Comparison of ENCODE assay signal across 16 cellular contexts in the genomic region with DNA sequence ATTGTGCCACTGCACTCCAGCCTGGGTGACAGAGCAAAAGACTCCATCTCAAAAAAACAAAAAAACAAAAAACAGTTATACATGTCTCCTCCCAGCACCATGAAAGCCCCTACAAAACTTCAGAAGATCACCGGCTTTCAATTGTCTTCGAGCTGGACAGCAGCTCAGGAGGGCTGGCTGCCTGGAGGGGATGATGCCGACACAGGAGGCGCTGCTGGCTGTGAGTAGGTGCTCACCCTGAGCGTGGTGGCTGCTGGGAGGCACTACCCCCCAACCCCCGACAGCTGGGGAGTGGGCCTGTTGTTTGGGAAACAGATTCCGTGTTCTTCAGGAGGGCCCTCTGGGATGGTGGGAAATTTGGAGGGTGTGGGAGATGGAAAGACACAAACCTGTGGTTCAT. TPM values are rescaled to one million over a fixed set of nuclear protein-coding genes. Genes with fewer than 3 reads are reported as not detected.
A peak's percentile ranks its signal among the peaks of the same experiment; 100 is the strongest.
DNase-seq lines count a peak whose midpoint lies in the region; ATAC-seq and TF ChIP-seq lines count a peak whose summit lies in the region.
"Had no signal": no experiment of that assay in that cellular context is flagged by ENCODE, and none has a peak within 500 bp of the region (broad histone marks: within the 10 kb centered on the region; RNA-seq: fewer than 3 reads in every experiment).

No MANE protein-coding gene starts in this region.

- H3K4me3 Mint-ChIP-seq in Caco-2 (ENCODE audit: unreplicated experiment): no peak overlapping the region
- no peak overlapping the region for H3K4me3 Mint-ChIP-seq in dendritic cell treated with granulocyte-macrophage colony-stimulating factor and Interleukin-4, amounts not matched to agents 40 ng/mL and 50 ng/mL, for 4 days
- no peak overlapping the region for H3K4me3 Mint-ChIP-seq in activated T-cell treated with anti-CD3 and anti-CD28 coated beads, Interleukin-2, amount 50 U/mL, for 24 hours
- H3K4me3 Mint-ChIP-seq: B cell; CD4-positive, alpha-beta T cell had no signal

- H3K27ac ChIP-seq in PC-9: no peak overlapping the region
- H3K27ac ChIP-seq: GM23248 had no signal

- H2AFZ ChIP-seq in PC-9: no peak overlapping the region
- H2AFZ ChIP-seq: GM23248 had no signal

- no peak for DNase-seq in Caco-2
- peak; percentile 64 for DNase-seq in ELF-1 (ENCODE audit: low read depth, low spot score)
- DNase-seq in PC-9: no peak
- no peak for DNase-seq in left lobe of liver (ENCODE audit: low spot score)
- no peak for DNase-seq in SK-N-DZ (ENCODE audit: low spot score)
- no peak for DNase-seq in NOMO-1 treated with dmso at 0.1 percent for 144 hours (lab: John Stamatoyannopoulos, UW; ENCODE audit: unreplicated experiment)
- no peak for DNase-seq in activated T-cell treated with anti-CD3 and anti-CD28 coated beads, Interleukin-2, amount 50 U/mL, for 24 hours
- DNase-seq: C1 segment of cervical spinal cord; CD4-positive, alpha-beta T cell; DMS79; EL; GDM1; GM23248; IMR-90 had no signal

- H3K4me1 Mint-ChIP-seq in Caco-2 (ENCODE audit: low read depth, unreplicated experiment): no peaks in the 10 kb centered on the region
- peaks cover 61% of the 10 kb centered on the region for H3K4me1 Mint-ChIP-seq in dendritic cell treated with granulocyte-macrophage colony-stimulating factor and Interleukin-4, amounts not matched to agents 40 ng/mL and 50 ng/mL, for 4 days (ENCODE audit: low read depth)
- peaks cover 45% of the 10 kb centered on the region for H3K4me1 Mint-ChIP-seq in activated T-cell treated with anti-CD3 and anti-CD28 coated beads, Interleukin-2, amount 50 U/mL, for 24 hours (ENCODE audit: low read depth)

- no peaks in the 10 kb centered on the region for H3K27me3 ChIP-seq in Caco-2 (replicated peaks; ENCODE audit: control insufficient read depth, insufficient read depth, low read length)
- no peaks in the 10 kb centered on the region for H3K27me3 ChIP-seq in PC-9 (ENCODE audit: insufficient read depth, low read depth)

- H3K9me2 ChIP-seq in PC-9 (ENCODE audit: insufficient read depth): no peaks in the 10 kb centered on the region

- no peak for TF ChIP-seq CTCF in Caco-2 (IDR thresholded peaks at IDR 0.05; ENCODE audit: insufficient read depth in 1 of 2, low read depth in 1 of 2, low read length in 1 of 2, severe bottlenecking in 1 of 2, unreplicated experiment in 1 of 2)
- no peak for TF ChIP-seq CTCF in PC-9 (conservative IDR thresholded peaks at IDR 0.05)

- POLR2A ChIA-PET in Caco-2 (lab: Charles Lee): no interaction called here
- POLR2A ChIA-PET in PC-9 (lab: Charles Lee; ENCODE audit: unreplicated experiment): no interaction called here

- no peaks in the 10 kb centered on the region for H3K27me3 Mint-ChIP-seq in Caco-2 (ENCODE audit: insufficient read depth, unreplicated experiment)
- peaks cover 2% of the 10 kb centered on the region for H3K27me3 Mint-ChIP-seq in dendritic cell treated with granulocyte-macrophage colony-stimulating factor and Interleukin-4, amounts not matched to agents 40 ng/mL and 50 ng/mL, for 4 days
- peaks cover 2% of the 10 kb centered on the region for H3K27me3 Mint-ChIP-seq in activated T-cell treated with anti-CD3 and anti-CD28 coated beads, Interleukin-2, amount 50 U/mL, for 24 hours
- H3K27me3 Mint-ChIP-seq: B cell; CD4-positive, alpha-beta T cell had no signal

- H3K9me3 Mint-ChIP-seq in Caco-2 (ENCODE audit: unreplicated experiment): no peaks in the 10 kb centered on the region
- no peaks in the 10 kb centered on the region for H3K9me3 Mint-ChIP-seq in dendritic cell treated with granulocyte-macrophage colony-stimulating factor and Interleukin-4, amounts not matched to agents 40 ng/mL and 50 ng/mL, for 4 days
- no peaks in the 10 kb centered on the region for H3K9me3 Mint-ChIP-seq in activated T-cell treated with anti-CD3 and anti-CD28 coated beads, Interleukin-2, amount 50 U/mL, for 24 hours
- H3K9me3 Mint-ChIP-seq: CD4-positive, alpha-beta T cell had no signal

- 0 out of 2 replicates have a peak overlapping the region, but pooled peaks have one; percentile 81 for H3K4me2 ChIP-seq in PC-9

- no TSS peak for BruUV-seq in Caco-2 (replicated peaks; lab: Mats Ljungman, UMichigan)
- BruUV-seq in PC-9 (replicated peaks; lab: Mats Ljungman, UMichigan): no TSS peak

- H3K79me2 ChIP-seq in PC-9 (ENCODE audit: low read depth): no peaks in the 10 kb centered on the region

- no peaks in the 10 kb centered on the region for H4K20me1 ChIP-seq in PC-9 (ENCODE audit: insufficient read depth)

- no peaks in the 10 kb centered on the region for H3K36me3 Mint-ChIP-seq in Caco-2 (ENCODE audit: insufficient read depth, unreplicated experiment)
- H3K36me3 Mint-ChIP-seq in dendritic cell treated with granulocyte-macrophage colony-stimulating factor and Interleukin-4, amounts not matched to agents 40 ng/mL and 50 ng/mL, for 4 days (ENCODE audit: low read depth): peaks cover 4% of the 10 kb centered on the region
- H3K36me3 Mint-ChIP-seq in activated T-cell treated with anti-CD3 and anti-CD28 coated beads, Interleukin-2, amount 50 U/mL, for 24 hours (ENCODE audit: low read depth): no peaks in the 10 kb centered on the region

- H3K27ac Mint-ChIP-seq in Caco-2 (ENCODE audit: unreplicated experiment): peak overlapping the region; percentile 37
- peak overlapping the region; percentile 43 for H3K27ac Mint-ChIP-seq in dendritic cell treated with granulocyte-macrophage colony-stimulating factor and Interleukin-4, amounts not matched to agents 40 ng/mL and 50 ng/mL, for 4 days
- H3K27ac Mint-ChIP-seq in activated T-cell treated with anti-CD3 and anti-CD28 coated beads, Interleukin-2, amount 50 U/mL, for 24 hours: no peak overlapping the region
- H3K27ac Mint-ChIP-seq: CD4-positive, alpha-beta T cell had no signal

- H3K4me1 ChIP-seq in Caco-2 (no peaks in the 10 kb centered on the region), PC-9 (replicated peaks; ENCODE audit: insufficient read depth) (peaks cover 85% of the 10 kb centered on the region)

- ATAC-seq in left lobe of liver: no peak

- H3K4me3 ChIP-seq in Caco-2 (ENCODE audit: low read depth, low read length): no peak overlapping the region
- no peak overlapping the region for H3K4me3 ChIP-seq in PC-9
- H3K4me3 ChIP-seq: GM23248 had no signal

- H3K9me3 ChIP-seq in Caco-2 (no peaks in the 10 kb centered on the region), PC-9 (ENCODE audit: insufficient read depth, low read depth) (no peaks in the 10 kb centered on the region)

- H3K36me3 ChIP-seq in Caco-2 (ENCODE audit: control insufficient read depth, insufficient read depth, low read length) (no peaks in the 10 kb centered on the region), PC-9 (ENCODE audit: low read depth) (no peaks in the 10 kb centered on the region)

- CTCF ChIA-PET in Caco-2 (lab: Charles Lee): no interaction called here
- CTCF ChIA-PET in PC-9 (lab: Charles Lee): no interaction called here

- peaks cover 38% of the 10 kb centered on the region for H3F3A ChIP-seq in PC-9 (ENCODE audit: insufficient read depth, low read depth)

- intact Hi-C loops in Caco-2 (cut with micrococcal nuclease; ENCODE audit: unreplicated experiment) (no loop called here), PC-9 (cut with micrococcal nuclease; ENCODE audit: unreplicated experiment) (no loop called here)
- intact Hi-C loops in dendritic cell treated with granulocyte-macrophage colony-stimulating factor and Interleukin-4, amounts not matched to agents 40 ng/mL and 50 ng/mL, for 4 days (cut with micrococcal nuclease): no loop called here

RNA-seq across cellular contexts. Expression of a gene that starts 6.9 kb away (rescaled TPM):
- total RNA-seq in Caco-2 (2022): 24.3 and 25.3 TPM in 2 replicates
- total RNA-seq in PC-9 (2021): 53.0 and 60.3 TPM in 2 replicates
- total RNA-seq in left lobe of liver: 1.4 TPM
- 4.1 and 4.9 TPM in 2 replicates for polyA plus RNA-seq in SK-N-DZ (2014; cell fraction: cytosol; rRNA removed)
- polyA plus RNA-seq in SK-N-DZ (2014; cell fraction: nucleus; rRNA removed): 2.7 and 3.9 TPM in 2 replicates

RNA-seq across cellular contexts. Expression of a gene that starts 48.5 kb away (rescaled TPM):
- total RNA-seq in Caco-2 (2022) (53.0 and 55.4 TPM in 2 replicates), PC-9 (2021) (70.1 and 83.3 TPM in 2 replicates), left lobe of liver (89.5 TPM)
- 29.8 and 31.4 TPM in 2 replicates for polyA plus RNA-seq in SK-N-DZ (2014; cell fraction: cytosol; rRNA removed)
- polyA plus RNA-seq in SK-N-DZ (2014; cell fraction: nucleus; rRNA removed): 26.0 and 29.0 TPM in 2 replicates

RNA-seq across cellular contexts. Expression of a gene that starts 54.6 kb away (rescaled TPM):
- total RNA-seq in Caco-2 (2022) (0.35 TPM in 1 of 2 replicates, not detected in the other), PC-9 (2021) (0.57 and 0.95 TPM in 2 replicates), left lobe of liver (0.15 TPM)
- polyA plus RNA-seq in SK-N-DZ (2014; cell fraction: cytosol; rRNA removed): 27.6 and 28.8 TPM in 2 replicates
- 16.1 and 28.2 TPM in 2 replicates for polyA plus RNA-seq in SK-N-DZ (2014; cell fraction: nucleus; rRNA removed)

Comparison
In these comparisons a context has a peak if more than half of its experiments do, and no peak if none do; other contexts are left out.
1. RNA of a gene that starts 6.9 kb away (total RNA-seq): 53.0 to 60.3 TPM in PC-9 and 24.3 to 25.3 TPM in Caco-2; 1.4 TPM in left lobe of liver (single experiment); every median in the first group is over 10 times any median in the second.